ENCODE assay signal across 14 cellular contexts in genomic region chr2:68743531-68743930, GRCh38. TPM values are rescaled to one million over a fixed set of nuclear protein-coding genes. Genes with fewer than 3 reads are reported as not detected.
DNase-seq lines count a peak whose midpoint lies in the region; ATAC-seq and TF ChIP-seq lines count a peak whose summit lies in the region.
"Had no signal": no experiment of that assay in that cellular context is flagged by ENCODE, and none has a peak within 500 bp of the region (broad histone marks: within the 10 kb centered on the region; RNA-seq: fewer than 3 reads in every experiment).

No MANE protein-coding gene starts in this region.

- in situ Hi-C loops in IMR-90 (cut with MboI; ENCODE audit: low sequenced_read_pairs), result no loop called here

- H2BK20ac ChIP-seq in IMR-90 (ENCODE audit: low read depth, low read length), result no peak overlapping the region; the same call in none of the 2 replicates

- POLR2A ChIA-PET in IMR-90 (lab: Charles Lee; ENCODE audit: unreplicated experiment), result no interaction called here

- 0 out of 2 replicates have a peak overlapping the region, but pooled peaks have one; percentile 11 for H2BK120ac ChIP-seq in IMR-90 (ENCODE audit: low read depth, low read length)

- peaks cover 5% of the 10 kb centered on the region; the same call in 1 of the 2 replicates for H3K9me1 ChIP-seq in IMR-90 (ENCODE audit: insufficient read depth, low read length)

- no peak for ATAC-seq in IMR-90 (ENCODE audit: low read depth)
- ATAC-seq in activated naive CD8-positive, alpha-beta T cell treated with anti-CD3 and anti-CD28 coated beads, Interleukin-2, amount 50 U/mL, for 24 hours, result no peak
- no peak for ATAC-seq in left lung

- no peaks in the 10 kb centered on the region for H3K27me3 Mint-ChIP-seq in activated naive CD4-positive, alpha-beta T cell treated with anti-CD3 and anti-CD28 coated beads, Interleukin-2, amount 50 U/mL, for 24 hours
- H3K27me3 Mint-ChIP-seq in activated naive CD8-positive, alpha-beta T cell treated with anti-CD3 and anti-CD28 coated beads, Interleukin-2, amount 50 U/mL, for 24 hours, result no peaks in the 10 kb centered on the region

- H3K4me1 Mint-ChIP-seq in activated naive CD4-positive, alpha-beta T cell treated with anti-CD3 and anti-CD28 coated beads, Interleukin-2, amount 50 U/mL, for 24 hours, result peaks cover 94% of the 10 kb centered on the region
- H3K4me1 Mint-ChIP-seq in activated naive CD8-positive, alpha-beta T cell treated with anti-CD3 and anti-CD28 coated beads, Interleukin-2, amount 50 U/mL, for 24 hours, result peaks cover 97% of the 10 kb centered on the region

- H3K27ac Mint-ChIP-seq in activated naive CD4-positive, alpha-beta T cell treated with anti-CD3 and anti-CD28 coated beads, Interleukin-2, amount 50 U/mL, for 24 hours, result peak overlapping the region; percentile 90
- peak overlapping the region; percentile 80 for H3K27ac Mint-ChIP-seq in activated naive CD8-positive, alpha-beta T cell treated with anti-CD3 and anti-CD28 coated beads, Interleukin-2, amount 50 U/mL, for 24 hours

- H3K4me2 ChIP-seq in IMR-90 (ENCODE audit: low read depth, low read length), result no peak overlapping the region

- no peak overlapping the region for H3K23ac ChIP-seq in IMR-90 (ENCODE audit: low read depth, low read length)

- no peak overlapping the region for H2AK9ac ChIP-seq in IMR-90 (replicated peaks; ENCODE audit: low read depth, low read length, poor library complexity)

- no peaks in the 10 kb centered on the region for H4K20me1 ChIP-seq in IMR-90 (ENCODE audit: insufficient read depth, low read length)

- H2BK5ac ChIP-seq in IMR-90 (ENCODE audit: low read depth, low read length, poor library complexity, severe bottlenecking), result no peak overlapping the region

- no peak overlapping the region for H2AK5ac ChIP-seq in IMR-90 (ENCODE audit: low read depth, low read length)

- no peak for TF ChIP-seq RAD21 in IMR-90 (IDR thresholded peaks at IDR 0.05; ENCODE audit: low read length)

- no peak overlapping the region for H3K56ac ChIP-seq in IMR-90 (ENCODE audit: extremely low read depth, insufficient read depth, low read length)

- H3K27ac ChIP-seq in IMR-90 (ENCODE audit: insufficient read depth, low read length), result no peak overlapping the region
- peak overlapping the region in 7 of 8 donors; percentile 75 to 95 (median 92) for H3K27ac ChIP-seq in spleen
- H3K27ac ChIP-seq in left lung, result peak overlapping the region in 1 of 2 donors; percentile 85
- H3K27ac ChIP-seq: SJCRH30 had no signal

- H3K9me3 ChIP-seq in IMR-90 (ENCODE audit: control insufficient read depth, insufficient read depth, low read length) (no peaks in the 10 kb centered on the region), spleen (no peaks in the 10 kb centered on the region), left lung (no peaks in the 10 kb centered on the region)
- H3K9me3 ChIP-seq: SJCRH30 had no signal

- peak overlapping the region; percentile 63 for H3K4me3 Mint-ChIP-seq in activated naive CD4-positive, alpha-beta T cell treated with anti-CD3 and anti-CD28 coated beads, Interleukin-2, amount 50 U/mL, for 24 hours
- peak overlapping the region; percentile 41 for H3K4me3 Mint-ChIP-seq in activated naive CD8-positive, alpha-beta T cell treated with anti-CD3 and anti-CD28 coated beads, Interleukin-2, amount 50 U/mL, for 24 hours

- H3K27me3 ChIP-seq in IMR-90 (ENCODE audit: control insufficient read depth, insufficient read depth, low read length) (no peaks in the 10 kb centered on the region), spleen (replicated peaks in 1 of 7) (no peaks in the 10 kb centered on the region), left lung (no peaks in the 10 kb centered on the region)
- H3K27me3 ChIP-seq: SJCRH30 had no signal

- no peaks in the 10 kb centered on the region for H3K36me3 ChIP-seq in IMR-90 (ENCODE audit: control insufficient read depth, insufficient read depth, low read length)
- peaks cover 0 to 17% (median 0%) of the 10 kb centered on the region in 6 donors for H3K36me3 ChIP-seq in spleen
- no peaks in the 10 kb centered on the region for H3K36me3 ChIP-seq in left lung
- H3K36me3 ChIP-seq: SJCRH30 had no signal

- H3K4me3 ChIP-seq in IMR-90 (ENCODE audit: insufficient read depth, low read depth, low read length) (no peak overlapping the region), spleen (peak overlapping the region in 1 of 8 donors; percentile 71), left lung (no peak overlapping the region)
- H3K4me3 ChIP-seq: SJCRH30 had no signal

- H4K5ac ChIP-seq in IMR-90 (ENCODE audit: low read depth, low read length), result no peak overlapping the region

- CTCF ChIA-PET in IMR-90 (lab: Yijun Ruan, JAX), result interaction anchor here (0.6 to 1.2 kb wide), 2 partner anchors 8 to 278 kb away, joined by 3 read pairs; no protein-coding TSS in a partner anchor

- no peak overlapping the region for H3K14ac ChIP-seq in IMR-90 (replicated peaks; ENCODE audit: low read depth, low read length)

- no peak overlapping the region for H2BK15ac ChIP-seq in IMR-90 (ENCODE audit: low read depth, low read length)

- no peaks in the 10 kb centered on the region for H3K79me1 ChIP-seq in IMR-90 (ENCODE audit: low read depth in 1 of 2, low read length in 2 of 2)

- H3K36me3 Mint-ChIP-seq in activated naive CD4-positive, alpha-beta T cell treated with anti-CD3 and anti-CD28 coated beads, Interleukin-2, amount 50 U/mL, for 24 hours, result peaks cover 25% of the 10 kb centered on the region
- H3K36me3 Mint-ChIP-seq in activated naive CD8-positive, alpha-beta T cell treated with anti-CD3 and anti-CD28 coated beads, Interleukin-2, amount 50 U/mL, for 24 hours (ENCODE audit: low read depth), result peaks cover 49% of the 10 kb centered on the region

- DNase-seq in activated naive CD4-positive, alpha-beta T cell treated with Interleukin-2 at 50 U/mL for 16 hours, result no peak
- no peak for DNase-seq in IMR-90
- DNase-seq in activated naive CD8-positive, alpha-beta T cell treated with anti-CD3 and anti-CD28 coated beads, Interleukin-2, amount 50 U/mL, for 24 hours, result no peak
- DNase-seq in spleen, result no peak
- no peak for DNase-seq in left lung
- no peak for DNase-seq in NOMO-1 treated with DMSO at 0.1 percent for 48 hours (lab: John Stamatoyannopoulos, UW; ENCODE audit: unreplicated experiment)
- DNase-seq in NCI-H748 (lab: John Stamatoyannopoulos, UW; ENCODE audit: unreplicated experiment), result no peak
- DNase-seq: amniotic stem cell; MV-4-11; NCI-H2227 treated with DMSO at 0.1 percent for 48 hours; stimulated activated naive CD4-positive, alpha-beta T cell had no signal

- intact Hi-C loops in IMR-90 (cut with micrococcal nuclease) (no loop called here), spleen (cut with DNase I; ENCODE audit: low total_unique reads) (no loop called here), left lung (cut with DNase I) (loop anchor here in 1 of 2 donors (10.0 kb wide), 1 partner anchor 171 kb away; no protein-coding TSS in a partner anchor)

- TF ChIP-seq CTCF in IMR-90 (conservative IDR thresholded peaks at IDR 0.05; ENCODE audit: low read depth, low read length) (no peak), spleen (IDR thresholded peaks at IDR 0.05 in 8 of 11, conservative IDR thresholded peaks at IDR 0.05 in 3 of 11) (no peak), left lung (IDR thresholded peaks at IDR 0.05) (no peak)

- WGBS in IMR-90 (ENCODE audit: extremely low coverage in 2 of 2, insufficient read length in 1 of 2), 2 experiments, result 60% methylated on average over 1 of the region's 3 CpGs; no CpG with 5 or more reads in 1 of the 2 experiments
- 56 to 75% (median 65%) methylated on average over 3 of the region's 3 CpGs for WGBS in spleen, 5 donors

- no peak overlapping the region for H3K9ac ChIP-seq in IMR-90 (ENCODE audit: low read depth, low read length)

- dilution Hi-C loops in IMR-90 (cut with HindIII; ENCODE audit: low sequenced_read_pairs, unreplicated experiment), result no loop called here

- H4K8ac ChIP-seq in IMR-90 (ENCODE audit: low read depth in 2 of 2, low read length in 2 of 2), result no peak overlapping the region

- no TSS peak for BruUV-seq in IMR-90 (replicated peaks; lab: Mats Ljungman, UMichigan)

- H3K9me3 Mint-ChIP-seq in activated naive CD4-positive, alpha-beta T cell treated with anti-CD3 and anti-CD28 coated beads, Interleukin-2, amount 50 U/mL, for 24 hours, result peaks cover 5% of the 10 kb centered on the region
- no peaks in the 10 kb centered on the region for H3K9me3 Mint-ChIP-seq in activated naive CD8-positive, alpha-beta T cell treated with anti-CD3 and anti-CD28 coated beads, Interleukin-2, amount 50 U/mL, for 24 hours

- H2AFZ ChIP-seq in IMR-90 (replicated peaks; ENCODE audit: low read length, poor library complexity), result no peak overlapping the region

- H3K4me1 ChIP-seq in IMR-90 (ENCODE audit: control insufficient read depth, insufficient read depth, low read length) (peaks cover 9% of the 10 kb centered on the region), spleen (peaks cover 75 to 100% (median 99%) of the 10 kb centered on the region in 6 donors), left lung (peaks cover 11 to 93% of the 10 kb centered on the region in 2 donors)

- H3K4ac ChIP-seq in IMR-90 (ENCODE audit: low read depth, low read length), result no peak overlapping the region

- no peak overlapping the region for H3K18ac ChIP-seq in IMR-90 (ENCODE audit: low read depth, low read length)

- TF ChIP-seq POLR2A in IMR-90 (IDR thresholded peaks at IDR 0.05; ENCODE audit: low read depth, low read length) (no peak), spleen (IDR thresholded peaks at IDR 0.05) (no peak)

- no peak overlapping the region for H4K91ac ChIP-seq in IMR-90 (ENCODE audit: insufficient read depth, low read depth, low read length)

TF ChIP-seq in IMR-90, 13 proteins besides CTCF, POLR2A, EP300 and RAD21 (continues in another document):
- TF ChIP-seq MXI1 (IDR thresholded peaks at IDR 0.05; ENCODE audit: borderline replicate concordance, low read depth, low read length), result no peak
- no peak for TF ChIP-seq CEBPB (IDR thresholded peaks at IDR 0.05; ENCODE audit: low read depth, low read length)
- TF ChIP-seq SMC3 (IDR thresholded peaks at IDR 0.05; ENCODE audit: low read depth, low read length), result no peak
- TF ChIP-seq RFX5 (IDR thresholded peaks at IDR 0.05; ENCODE audit: low read depth, low read length), result no peak
- TF ChIP-seq MAZ (IDR thresholded peaks at IDR 0.05; ENCODE audit: borderline replicate concordance, low read depth, low read length), result no peak
- TF ChIP-seq MAFK (IDR thresholded peaks at IDR 0.05; ENCODE audit: low read depth, low read length), result no peak
- no peak for TF ChIP-seq BHLHE40 (IDR thresholded peaks at IDR 0.05; ENCODE audit: low read depth, low read length)

RNA-seq across cellular contexts. Expression of gene ARHGAP25, which starts 8.9 kb away (rescaled TPM):
- 0.28 and 0.36 TPM in 2 replicates for total RNA-seq in IMR-90 (2012; rRNA removed)
- polyA plus RNA-seq in IMR-90 (2012; rRNA removed), result 0.27 and 0.29 TPM in 2 replicates
- polyA plus RNA-seq in IMR-90 (2012; cell fraction: cytosol; rRNA removed), result 0.24 and 0.30 TPM in 2 replicates
- polyA plus RNA-seq in IMR-90 (2012; cell fraction: nucleus; rRNA removed; ENCODE audit: low replicate concordance), result 0.14 and 0.45 TPM in 2 replicates
- 100 to 1,000 TPM; 119 to 173 (median 144) TPM for total RNA-seq in spleen
- polyA plus RNA-seq in spleen, result 100 to 1,000 TPM in 2 of 3 donors, 10 to 100 TPM in 1; 72.0 to 111 (median 103) TPM
- 10 to 100 TPM; 16.5 to 43.5 TPM for total RNA-seq in left lung
- total RNA-seq: epithelial cell of proximal tubule had no signal

Comparison
In these comparisons a context has a peak if more than half of its experiments do, and no peak if none do; other contexts are left out.
1. RNA of gene ARHGAP25, which starts 8.9 kb away (total RNA-seq): 119 to 173 TPM in spleen and 16.5 to 43.5 TPM in left lung; 0.28 to 0.36 TPM in IMR-90; every median in the first group is over 10 times any median in the second.